Comparison of ENCODE assay signal across 11 cellular contexts in the genomic region with DNA sequence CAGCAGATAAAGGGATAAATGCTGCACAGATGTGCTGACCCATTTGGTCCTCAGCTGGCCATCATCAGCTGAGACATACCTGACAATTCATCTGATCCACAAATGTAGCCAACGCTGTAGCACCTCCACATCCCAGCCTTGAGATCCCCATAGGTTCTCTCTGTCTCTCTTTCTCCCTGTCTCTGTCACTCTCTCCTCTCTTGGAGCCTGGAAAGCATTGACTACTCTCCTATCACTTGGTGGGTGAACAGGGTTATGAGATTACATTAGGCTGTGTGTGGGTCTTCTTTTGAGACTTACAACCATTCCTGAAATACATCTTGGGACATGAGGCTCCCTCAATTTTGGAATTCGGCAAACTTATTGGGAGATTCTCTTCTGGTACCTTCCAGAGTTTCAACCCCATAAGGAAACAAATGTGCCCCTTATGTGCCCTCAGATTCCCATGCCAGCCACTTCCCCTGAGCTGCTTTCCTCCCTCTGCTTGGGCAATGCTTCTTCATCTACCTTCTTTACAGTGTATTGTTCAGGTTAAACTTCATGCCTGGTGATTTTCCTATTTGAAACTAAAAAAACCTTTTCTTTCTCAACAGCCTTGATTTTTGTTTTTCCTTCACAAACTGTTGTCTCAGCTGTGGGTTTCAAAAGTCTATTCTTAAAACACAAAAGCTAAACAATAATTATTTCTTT. TPM values are rescaled to one million over a fixed set of nuclear protein-coding genes. Genes with fewer than 3 reads are reported as not detected.
A peak's percentile ranks its signal among the peaks of the same experiment; 100 is the strongest.
DNase-seq lines count a peak whose midpoint lies in the region; ATAC-seq, FAIRE-seq and TF ChIP-seq lines count a peak whose summit lies in the region.
"Had no signal": no experiment of that assay in that cellular context is flagged by ENCODE, and none has a peak within 500 bp of the region (broad histone marks: within the 10 kb centered on the region; RNA-seq: fewer than 3 reads in every experiment).

No MANE protein-coding gene starts in this region.

- DNase-seq in HFF-Myc (ENCODE audit: extremely low read depth, low read depth) = no peak
- DNase-seq in WTC11 (ENCODE audit: low spot score) = no peak
- DNase-seq in stomach = no peak
- no peak for DNase-seq in germinal center (ENCODE audit: low spot score)
- DNase-seq in middle frontal gyrus (ENCODE audit: extremely low spot score, low spot score) = no peak
- DNase-seq in NCI-H774 (lab: John Stamatoyannopoulos, UW) = no peak
- DNase-seq in GM12892 (ENCODE audit: insufficient read length) = no peak
- DNase-seq: activated T-cell treated with anti-CD3 and anti-CD28 coated beads, Interleukin-2, amount 50 U/mL, for 1 hour had no signal

- H3K4me3 ChIP-seq in HFF-Myc (replicated peaks; ENCODE audit: low read depth, low read length) (0 out of 2 replicates have a peak overlapping the region, but pooled peaks have one; percentile 1), iPS-15b (ENCODE audit: low read depth, low read length) (no peak overlapping the region), stomach (peak overlapping the region in 1 of 4 donors; percentile 0)

- peaks cover 26% of the 10 kb centered on the region for H3K4me1 ChIP-seq in iPS-15b (ENCODE audit: control insufficient read depth, insufficient read depth, low read length)
- H3K4me1 ChIP-seq in stomach = peaks cover 0 to 16% (median 2%) of the 10 kb centered on the region in 4 donors

- POLR2A ChIA-PET in WTC11 (lab: Charles Lee) = interaction anchor here (1.1 to 2.9 kb wide), 8 partner anchors 9 to 125 kb away, joined by 3 to 43 read pairs (median 6); partner anchors contain the start of genes BBS12, FGF2 and NUDT6

- TF ChIP-seq EP300 in stomach (IDR thresholded peaks at IDR 0.05) = no peak

- WGBS in stomach, 5 donors = 77 to 99% (median 96%) methylated on average over 2 of the region's 2 CpGs

- H3K4me1 Mint-ChIP-seq in WTC11 = peaks cover 55% of the 10 kb centered on the region

- H3K36me3 ChIP-seq in iPS-15b (ENCODE audit: control insufficient read depth, insufficient read depth, low read length) = no peaks in the 10 kb centered on the region
- H3K36me3 ChIP-seq in stomach = no peaks in the 10 kb centered on the region

- ATAC-seq in WTC11 = no peak

- peaks cover 15% of the 10 kb centered on the region for H3K36me3 Mint-ChIP-seq in WTC11
- H3K36me3 Mint-ChIP-seq: IgD-negative memory B cell had no signal

- no peak for FAIRE-seq in GM12892 (lab: Jason Lieb, UNC)

- CTCF ChIA-PET in WTC11 (lab: Charles Lee) = interaction anchor here (1.1 to 2.1 kb wide), 5 partner anchors 9 to 60 kb away, joined by 4 to 9 read pairs (median 6); no protein-coding TSS in a partner anchor

- H3K9me3 ChIP-seq in iPS-15b (ENCODE audit: control insufficient read depth, insufficient read depth, low read length) (no peaks in the 10 kb centered on the region), stomach (no peaks in the 10 kb centered on the region)

- peak overlapping the region; percentile 48 for H3K9ac ChIP-seq in iPS-15b (ENCODE audit: low read depth, low read length)

- no peaks in the 10 kb centered on the region for H3K27me3 Mint-ChIP-seq in WTC11 (ENCODE audit: low read depth)

- H3K9me3 Mint-ChIP-seq in WTC11 = peaks cover 9% of the 10 kb centered on the region
- H3K9me3 Mint-ChIP-seq: IgD-negative memory B cell; T-helper 2 cell treated with Interferon-gamma antibody and Interleukin-4, amounts not matched to agents 5 μg/mL and 100 μg/mL, for 36 hours had no signal

- intact Hi-C loops in stomach (cut with DNase I; ENCODE audit: low total_unique reads) = no loop called here

- H3K27me3 ChIP-seq in iPS-15b (ENCODE audit: control insufficient read depth, insufficient read depth, low read length) (no peaks in the 10 kb centered on the region), stomach (no peaks in the 10 kb centered on the region)

- TF ChIP-seq POLR2A in stomach (IDR thresholded peaks at IDR 0.05) (no peak), GM12892 (IDR thresholded peaks at IDR 0.05; ENCODE audit: low read depth, low read length) (no peak)

- peak overlapping the region; percentile 99 for H3K27ac Mint-ChIP-seq in WTC11
- H3K27ac Mint-ChIP-seq: IgD-negative memory B cell; T-helper 2 cell treated with Interferon-gamma antibody and Interleukin-4, amounts not matched to agents 5 μg/mL and 100 μg/mL, for 36 hours had no signal

- no peak for TF ChIP-seq CTCF in HFF-Myc (IDR thresholded peaks at IDR 0.05; ENCODE audit: low read depth, low read length, missing control alignments)
- TF ChIP-seq CTCF in WTC11 (IDR thresholded peaks at IDR 0.05) = no peak
- no peak for TF ChIP-seq CTCF in stomach (IDR thresholded peaks at IDR 0.05)

- H3K27ac ChIP-seq in stomach = peak overlapping the region in 3 of 5 donors; percentile 8 to 60 (median 43)

- H3K4me3 Mint-ChIP-seq in WTC11 = peak overlapping the region; percentile 28
- H3K4me3 Mint-ChIP-seq: IgD-negative memory B cell; T-helper 2 cell treated with Interferon-gamma antibody and Interleukin-4, amounts not matched to agents 5 μg/mL and 100 μg/mL, for 36 hours had no signal

TF ChIP-seq in WTC11, 78 proteins besides CTCF, POLR2A, EP300 and RAD21:
- TF ChIP-seq TCF7 (CRISPR knock-in tag; IDR thresholded peaks at IDR 0.05; ENCODE audit: low read depth) (no peak), ZNF121 (CRISPR knock-in tag; IDR thresholded peaks at IDR 0.05) (no peak), RORB (CRISPR knock-in tag; IDR thresholded peaks at IDR 0.05) (no peak), GTF2I (CRISPR knock-in tag; conservative IDR thresholded peaks at IDR 0.05) (no peak), CREB1 (CRISPR knock-in tag; IDR thresholded peaks at IDR 0.05) (no peak), NR2C2 (CRISPR knock-in tag; IDR thresholded peaks at IDR 0.05) (no peak), MYBL2 (CRISPR knock-in tag; IDR thresholded peaks at IDR 0.05) (no peak), STAT6 (CRISPR knock-in tag; conservative IDR thresholded peaks at IDR 0.05; ENCODE audit: low read depth) (no peak), ATF1 (CRISPR knock-in tag; IDR thresholded peaks at IDR 0.05) (no peak), MAX (CRISPR knock-in tag; IDR thresholded peaks at IDR 0.05) (no peak), KAT7 (CRISPR knock-in tag; IDR thresholded peaks at IDR 0.05; ENCODE audit: borderline replicate concordance) (no peak)
- TF ChIP-seq, protein P1, sequence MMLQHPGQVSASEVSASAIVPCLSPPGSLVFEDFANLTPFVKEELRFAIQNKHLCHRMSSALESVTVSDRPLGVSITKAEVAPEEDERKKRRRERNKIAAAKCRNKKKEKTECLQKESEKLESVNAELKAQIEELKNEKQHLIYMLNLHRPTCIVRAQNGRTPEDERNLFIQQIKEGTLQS (CRISPR knock-in tag; conservative IDR thresholded peaks at IDR 0.05) = no peak
- TF ChIP-seq, protein P2, sequence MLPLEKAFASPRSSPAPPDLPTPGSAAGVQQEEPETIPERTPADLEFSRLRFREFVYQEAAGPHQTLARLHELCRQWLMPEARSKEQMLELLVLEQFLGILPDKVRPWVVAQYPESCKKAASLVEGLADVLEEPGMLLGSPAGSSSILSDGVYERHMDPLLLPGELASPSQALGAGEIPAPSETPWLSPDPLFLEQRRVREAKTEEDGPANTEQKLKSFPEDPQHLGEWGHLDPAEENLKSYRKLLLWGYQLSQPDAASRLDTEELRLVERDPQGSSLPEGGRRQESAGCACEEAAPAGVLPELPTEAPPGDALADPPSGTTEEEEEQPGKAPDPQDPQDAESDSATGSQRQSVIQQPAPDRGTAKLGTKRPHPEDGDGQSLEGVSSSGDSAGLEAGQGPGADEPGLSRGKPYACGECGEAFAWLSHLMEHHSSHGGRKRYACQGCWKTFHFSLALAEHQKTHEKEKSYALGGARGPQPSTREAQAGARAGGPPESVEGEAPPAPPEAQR (CRISPR knock-in tag; IDR thresholded peaks at IDR 0.05) = no peak

RNA-seq across cellular contexts. Expression of gene FGF2, which starts 29.1 kb away (rescaled TPM):
- total RNA-seq in WTC11 (2021) = 115 to 134 TPM (median 127 TPM) in 3 replicates
- total RNA-seq in stomach = 10 to 100 TPM in 3 of 5 donors, 1 to 10 TPM in 1, under 1 TPM in 1; 0.29 to 47.3 (median 29.2) TPM
- polyA plus RNA-seq in stomach = 1 to 10 TPM; 2.6 to 4.5 (median 3.5) TPM
- polyA plus RNA-seq in GM12892 (2012; ENCODE audit: missing spikeins) = 1.1 TPM
- polyA plus RNA-seq: IgD-negative memory B cell had no signal
